In genomic region chr15:58057559-58057958, GRCh38 we compare ENCODE assay signal across 22 cellular contexts. TPM values are rescaled to one million over a fixed set of nuclear protein-coding genes. Genes with fewer than 3 reads are reported as not detected.
DNase-seq lines count a peak whose midpoint lies in the region; ATAC-seq and TF ChIP-seq lines count a peak whose summit lies in the region.
"Had no signal": no experiment of that assay in that cellular context is flagged by ENCODE, and none has a peak within 500 bp of the region (broad histone marks: within the 10 kb centered on the region; RNA-seq: fewer than 3 reads in every experiment).

No MANE protein-coding gene starts in this region.

- peak; percentile 57 for ATAC-seq in omental fat pad (ENCODE audit: low FRiP score)
- ATAC-seq: CD8-positive, alpha-beta T cell had no signal

- H3K36me3 Mint-ChIP-seq in activated CD4-positive, alpha-beta T cell treated with anti-CD3 and anti-CD28 coated beads, Interleukin-2, amount 10 ng/mL, durations not matched to agents 24 days and 14 days (ENCODE audit: low read depth): no peaks in the 10 kb centered on the region
- no peaks in the 10 kb centered on the region for H3K36me3 Mint-ChIP-seq in activated CD4-positive, alpha-beta T cell treated with anti-CD3 and anti-CD28 coated beads, Interleukin-2, amount 10 ng/mL, durations not matched to agents 7 days and 5 days (ENCODE audit: low read depth)
- H3K36me3 Mint-ChIP-seq: CD8-positive, alpha-beta T cell had no signal

- H3K27ac ChIP-seq in stomach: no peak overlapping the region
- H3K27ac ChIP-seq: BLaER1, SJCRH30 had no signal

- H3K4me3 Mint-ChIP-seq in activated CD4-positive, alpha-beta T cell treated with anti-CD3 and anti-CD28 coated beads, Interleukin-2, amount 10 ng/mL, durations not matched to agents 24 days and 14 days: no peak overlapping the region
- no peak overlapping the region for H3K4me3 Mint-ChIP-seq in activated CD4-positive, alpha-beta T cell treated with anti-CD3 and anti-CD28 coated beads, Interleukin-2, amount 10 ng/mL, durations not matched to agents 7 days and 5 days
- H3K4me3 Mint-ChIP-seq: CD8-positive, alpha-beta T cell had no signal

- peak; percentile 28 for DNase-seq in activated CD4-positive, alpha-beta T cell treated with anti-CD3 and anti-CD28 coated beads, Interleukin-2, amount 10 ng/mL, durations not matched to agents 24 days and 14 days
- no peak for DNase-seq in activated CD4-positive, alpha-beta T cell treated with anti-CD3 and anti-CD28 coated beads, Interleukin-2, amount 10 ng/mL, durations not matched to agents 7 days and 5 days
- DNase-seq in NCI-H748 treated with DMSO at 0.1 percent for 48 hours (lab: John Stamatoyannopoulos, UW) (peak; percentile 33), epithelial cell of esophagus (ENCODE audit: low read depth) (peak; percentile 60), omental fat pad (ENCODE audit: low spot score) (no peak), stomach (no peak), head of caudate nucleus (no peak)
- no peak for DNase-seq in stimulated activated CD4-positive, alpha-beta T cell treated with anti-CD3 and anti-CD28 coated beads, Interleukin-4, amount 100 ng/mL, for 24 hours
- DNase-seq: 8988T; CD8-positive, alpha-beta T cell; EL; MG63; NCI-H1092; NCI-H146; NCI-H2081 treated with DMSO at 0.1 percent for 48 hours; NCI-H2227 treated with DMSO at 0.1 percent for 48 hours; NCI-H526; OCI-M1; RPMI8226; SJCRH30 had no signal

- H3K4me1 Mint-ChIP-seq in activated CD4-positive, alpha-beta T cell treated with anti-CD3 and anti-CD28 coated beads, Interleukin-2, amount 10 ng/mL, durations not matched to agents 24 days and 14 days: no peaks in the 10 kb centered on the region
- no peaks in the 10 kb centered on the region for H3K4me1 Mint-ChIP-seq in activated CD4-positive, alpha-beta T cell treated with anti-CD3 and anti-CD28 coated beads, Interleukin-2, amount 10 ng/mL, durations not matched to agents 7 days and 5 days

- peaks cover 0 to 34% (median 4%) of the 10 kb centered on the region in 3 donors for H3K27me3 ChIP-seq in stomach
- H3K27me3 ChIP-seq: BLaER1, SJCRH30 had no signal

- TF ChIP-seq EP300 in stomach (IDR thresholded peaks at IDR 0.05): no peak

- POLR2A ChIA-PET in activated CD4-positive, alpha-beta T cell treated with anti-CD3 and anti-CD28 coated beads, Interleukin-2, amount 10 ng/mL, durations not matched to agents 7 days and 5 days (lab: Charles Lee): no interaction called here

- intact Hi-C loops in activated CD4-positive, alpha-beta T cell treated with anti-CD3 and anti-CD28 coated beads, Interleukin-2, amount 10 ng/mL, durations not matched to agents 24 days and 14 days (cut with micrococcal nuclease): no loop called here
- intact Hi-C loops in stomach (cut with DNase I; ENCODE audit: low total_unique reads): no loop called here
- intact Hi-C loops in head of caudate nucleus (cut with DNase I): no loop called here

- WGBS in stomach, 5 donors: 22 to 43% (median 38%) methylated on average over 1 of the region's 1 CpG

- H3K4me1 ChIP-seq in stomach: no peaks in the 10 kb centered on the region

- CTCF ChIA-PET in activated CD4-positive, alpha-beta T cell treated with anti-CD3 and anti-CD28 coated beads, Interleukin-2, amount 10 ng/mL, durations not matched to agents 7 days and 5 days (lab: Charles Lee): no interaction called here

- H3K27me3 Mint-ChIP-seq in activated CD4-positive, alpha-beta T cell treated with anti-CD3 and anti-CD28 coated beads, Interleukin-2, amount 10 ng/mL, durations not matched to agents 24 days and 14 days: peaks cover 61% of the 10 kb centered on the region
- peaks cover 63% of the 10 kb centered on the region for H3K27me3 Mint-ChIP-seq in activated CD4-positive, alpha-beta T cell treated with anti-CD3 and anti-CD28 coated beads, Interleukin-2, amount 10 ng/mL, durations not matched to agents 7 days and 5 days

- H3K27ac Mint-ChIP-seq in activated CD4-positive, alpha-beta T cell treated with anti-CD3 and anti-CD28 coated beads, Interleukin-2, amount 10 ng/mL, durations not matched to agents 24 days and 14 days: no peak overlapping the region
- H3K27ac Mint-ChIP-seq in activated CD4-positive, alpha-beta T cell treated with anti-CD3 and anti-CD28 coated beads, Interleukin-2, amount 10 ng/mL, durations not matched to agents 7 days and 5 days: no peak overlapping the region
- H3K27ac Mint-ChIP-seq: CD8-positive, alpha-beta T cell had no signal

- no peak for TF ChIP-seq CTCF in epithelial cell of esophagus (IDR thresholded peaks at IDR 0.05; ENCODE audit: insufficient read depth, low read depth, low read length, missing control alignments)
- TF ChIP-seq CTCF in omental fat pad (IDR thresholded peaks at IDR 0.05): no peak
- TF ChIP-seq CTCF in stomach (IDR thresholded peaks at IDR 0.05): no peak

- no peaks in the 10 kb centered on the region for H3K36me3 ChIP-seq in stomach
- H3K36me3 ChIP-seq: BLaER1, MG63, SJCRH30 had no signal

- H3K9me3 Mint-ChIP-seq in activated CD4-positive, alpha-beta T cell treated with anti-CD3 and anti-CD28 coated beads, Interleukin-2, amount 10 ng/mL, durations not matched to agents 24 days and 14 days: no peaks in the 10 kb centered on the region
- no peaks in the 10 kb centered on the region for H3K9me3 Mint-ChIP-seq in activated CD4-positive, alpha-beta T cell treated with anti-CD3 and anti-CD28 coated beads, Interleukin-2, amount 10 ng/mL, durations not matched to agents 7 days and 5 days
- H3K9me3 Mint-ChIP-seq: CD8-positive, alpha-beta T cell had no signal

- no peak for TF ChIP-seq POLR2A in stomach (IDR thresholded peaks at IDR 0.05)

- no peaks in the 10 kb centered on the region for H3K9me3 ChIP-seq in stomach
- H3K9me3 ChIP-seq: BLaER1, MG63, SJCRH30 had no signal

- H3K4me3 ChIP-seq in epithelial cell of esophagus (ENCODE audit: low read length) (no peak overlapping the region), stomach (no peak overlapping the region)
- H3K4me3 ChIP-seq: BLaER1, MG63, SJCRH30 had no signal

RNA-seq across cellular contexts. Expression of gene ALDH1A2, which starts 8.0 kb away (rescaled TPM):
- 0.37 and 0.57 TPM in 2 replicates for total RNA-seq in activated CD4-positive, alpha-beta T cell treated with anti-CD3 and anti-CD28 coated beads, Interleukin-2, amount 10 ng/mL, durations not matched to agents 24 days and 14 days
- total RNA-seq in activated CD4-positive, alpha-beta T cell treated with anti-CD3 and anti-CD28 coated beads, Interleukin-2, amount 10 ng/mL, durations not matched to agents 7 days and 5 days: not detected
- total RNA-seq in omental fat pad (100 to 1,000 TPM in 2 of 4 donors, 10 to 100 TPM in 2; 16.6 to 172 (median 69.6) TPM), stomach (1 to 10 TPM in 2 of 5 donors, under 1 TPM in 1, not detected in 2; 0.45 to 4.4 (median 1.8) TPM)
- 1 to 10 TPM in 1 of 3 donors, under 1 TPM in 2; 0.15 to 3.5 (median 0.25) TPM for polyA plus RNA-seq in stomach
- total RNA-seq: CD8-positive, alpha-beta T cell; H4 had no signal

Comparison
In these comparisons a context has a peak if more than half of its experiments do, and no peak if none do; other contexts are left out.
1. DNase-seq: peak in activated CD4-positive, alpha-beta T cell treated with anti-CD3 and anti-CD28 coated beads, Interleukin-2, amount 10 ng/mL, durations not matched to agents 24 days and 14 days (single experiment), NCI-H748 treated with DMSO at 0.1 percent for 48 hours (single experiment) and epithelial cell of esophagus (single experiment); none in activated CD4-positive, alpha-beta T cell treated with anti-CD3 and anti-CD28 coated beads, Interleukin-2, amount 10 ng/mL, durations not matched to agents 7 days and 5 days (single experiment), omental fat pad (single experiment), stomach (single experiment), stimulated activated CD4-positive, alpha-beta T cell treated with anti-CD3 and anti-CD28 coated beads, Interleukin-4, amount 100 ng/mL, for 24 hours (single experiment) and head of caudate nucleus (0 of 42).